ENCODE assay signal across 2 cellular contexts in genomic region chr11:702731-703461, GRCh38.
TF ChIP-seq lines count a peak whose summit lies in the region.

No MANE protein-coding gene starts in this region.

TF ChIP-seq in SK-N-SH treated with all-trans-retinoic acid at 6 μM for 48 hours, 23 proteins besides CTCF, POLR2A, EP300 and RAD21 (continued from another document):
- TF ChIP-seq CSRNP3 (CRISPR knock-in tag; IDR thresholded peaks at IDR 0.05) (no peak), ZFP3 (CRISPR knock-in tag; IDR thresholded peaks at IDR 0.05) (no peak)

TF ChIP-seq in SK-N-SH, 30 proteins besides CTCF, POLR2A, EP300 and RAD21 (continued from another document):
- TF ChIP-seq, protein P1, sequence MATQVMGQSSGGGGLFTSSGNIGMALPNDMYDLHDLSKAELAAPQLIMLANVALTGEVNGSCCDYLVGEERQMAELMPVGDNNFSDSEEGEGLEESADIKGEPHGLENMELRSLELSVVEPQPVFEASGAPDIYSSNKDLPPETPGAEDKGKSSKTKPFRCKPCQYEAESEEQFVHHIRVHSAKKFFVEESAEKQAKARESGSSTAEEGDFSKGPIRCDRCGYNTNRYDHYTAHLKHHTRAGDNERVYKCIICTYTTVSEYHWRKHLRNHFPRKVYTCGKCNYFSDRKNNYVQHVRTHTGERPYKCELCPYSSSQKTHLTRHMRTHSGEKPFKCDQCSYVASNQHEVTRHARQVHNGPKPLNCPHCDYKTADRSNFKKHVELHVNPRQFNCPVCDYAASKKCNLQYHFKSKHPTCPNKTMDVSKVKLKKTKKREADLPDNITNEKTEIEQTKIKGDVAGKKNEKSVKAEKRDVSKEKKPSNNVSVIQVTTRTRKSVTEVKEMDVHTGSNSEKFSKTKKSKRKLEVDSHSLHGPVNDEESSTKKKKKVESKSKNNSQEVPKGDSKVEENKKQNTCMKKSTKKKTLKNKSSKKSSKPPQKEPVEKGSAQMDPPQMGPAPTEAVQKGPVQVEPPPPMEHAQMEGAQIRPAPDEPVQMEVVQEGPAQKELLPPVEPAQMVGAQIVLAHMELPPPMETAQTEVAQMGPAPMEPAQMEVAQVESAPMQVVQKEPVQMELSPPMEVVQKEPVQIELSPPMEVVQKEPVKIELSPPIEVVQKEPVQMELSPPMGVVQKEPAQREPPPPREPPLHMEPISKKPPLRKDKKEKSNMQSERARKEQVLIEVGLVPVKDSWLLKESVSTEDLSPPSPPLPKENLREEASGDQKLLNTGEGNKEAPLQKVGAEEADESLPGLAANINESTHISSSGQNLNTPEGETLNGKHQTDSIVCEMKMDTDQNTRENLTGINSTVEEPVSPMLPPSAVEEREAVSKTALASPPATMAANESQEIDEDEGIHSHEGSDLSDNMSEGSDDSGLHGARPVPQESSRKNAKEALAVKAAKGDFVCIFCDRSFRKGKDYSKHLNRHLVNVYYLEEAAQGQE (IDR thresholded peaks at IDR 0.05; ENCODE audit: low read depth, low read length): no peak
- TF ChIP-seq RFX5 (IDR thresholded peaks at IDR 0.05; ENCODE audit: low read length) (no peak), NRF1 (IDR thresholded peaks at IDR 0.05; ENCODE audit: low read depth, low read length) (no peak), SIN3A (IDR thresholded peaks at IDR 0.05; ENCODE audit: borderline replicate concordance, low read depth, low read length) (no peak), TAF1 (IDR thresholded peaks at IDR 0.05; ENCODE audit: borderline replicate concordance, low read depth, low read length) (no peak), TEAD4 (IDR thresholded peaks at IDR 0.05; ENCODE audit: borderline replicate concordance, insufficient read depth) (no peak), SMC3 (IDR thresholded peaks at IDR 0.05; ENCODE audit: low read depth, low read length) (no peak), GATA2 (CRISPR knock-in tag; IDR thresholded peaks at IDR 0.05) (no peak)
TF ChIP-seq in SK-N-SH: peak in this region for 0.
